In genomic region chr16:53048139-53048915, GRCh38 we compare ENCODE assay signal across 1 cellular context.
A peak's percentile ranks its signal among the peaks of the same experiment; 100 is the strongest.
TF ChIP-seq lines count a peak whose summit lies in the region.

No MANE protein-coding gene starts in this region.

TF ChIP-seq in HepG2, 621 proteins besides CTCF, POLR2A, EP300 and RAD21 (continues in another document):
- no peak for TF ChIP-seq ZNF530 (CRISPR knock-in tag; IDR thresholded peaks at IDR 0.05; ENCODE audit: low read depth)
- TF ChIP-seq ZGPAT (CRISPR knock-in tag; IDR thresholded peaks at IDR 0.05) = peak; percentile 75; the same call in 1 of the 2 replicates
- TF ChIP-seq ZNF441 (CRISPR knock-in tag; IDR thresholded peaks at IDR 0.05; ENCODE audit: borderline replicate concordance) = no peak; the same call in 1 of the 2 replicates
- no peak for TF ChIP-seq ZNF7 (CRISPR knock-in tag; IDR thresholded peaks at IDR 0.05)
- TF ChIP-seq KLF9 (CRISPR knock-in tag; IDR thresholded peaks at IDR 0.05; ENCODE audit: low read depth) = no peak
- TF ChIP-seq ZSCAN12 (CRISPR knock-in tag; IDR thresholded peaks at IDR 0.05) = no peak
- TF ChIP-seq PATZ1 (CRISPR knock-in tag; IDR thresholded peaks at IDR 0.05) = no peak; the same call in 1 of the 2 replicates
- no peak for TF ChIP-seq NFATC3 (CRISPR knock-in tag; IDR thresholded peaks at IDR 0.05)
- no peak for TF ChIP-seq EED (CRISPR knock-in tag; IDR thresholded peaks at IDR 0.05)
- TF ChIP-seq TEAD3 (CRISPR knock-in tag; optimal IDR thresholded peaks at IDR 0.05; ENCODE audit: borderline replicate concordance) = peak; percentile 24
- peak; percentile 48; the same call in 1 of the 2 replicates for TF ChIP-seq ZNF710 (CRISPR knock-in tag; IDR thresholded peaks at IDR 0.05; ENCODE audit: borderline replicate concordance)
- TF ChIP-seq HOXA7 (CRISPR knock-in tag; IDR thresholded peaks at IDR 0.05) = no peak
- no peak for TF ChIP-seq ZNF496 (CRISPR knock-in tag; IDR thresholded peaks at IDR 0.05; ENCODE audit: insufficient replicate concordance)
- TF ChIP-seq ETV5 (CRISPR knock-in tag; IDR thresholded peaks at IDR 0.05; ENCODE audit: borderline replicate concordance) = no peak; the same call in 1 of the 2 replicates
- TF ChIP-seq ZMAT3 (CRISPR knock-in tag; conservative IDR thresholded peaks at IDR 0.05) = peak; percentile 52; the same call in 1 of the 2 replicates
- no peak for TF ChIP-seq TCF12 (IDR thresholded peaks at IDR 0.05)
- TF ChIP-seq TCF12 (CRISPR knock-in tag; IDR thresholded peaks at IDR 0.05) = no peak
- TF ChIP-seq ZNF615 (CRISPR knock-in tag; IDR thresholded peaks at IDR 0.05; ENCODE audit: borderline replicate concordance) = no peak
- no peak for TF ChIP-seq LRRFIP1 (CRISPR knock-in tag; conservative IDR thresholded peaks at IDR 0.05)
- TF ChIP-seq ZNF678 (CRISPR knock-in tag; IDR thresholded peaks at IDR 0.05) = no peak
- peak; percentile 74 for TF ChIP-seq ZNF501 (CRISPR knock-in tag; IDR thresholded peaks at IDR 0.05)
- TF ChIP-seq SOX6 (IDR thresholded peaks at IDR 0.05) = no peak
- TF ChIP-seq SOX6 (CRISPR knock-in tag; IDR thresholded peaks at IDR 0.05) = peak; percentile 76
- TF ChIP-seq BRF2 (CRISPR knock-in tag; IDR thresholded peaks at IDR 0.05) = no peak
- TF ChIP-seq KDM6A (CRISPR knock-in tag; IDR thresholded peaks at IDR 0.05; ENCODE audit: low read depth) = peak; percentile 82
- 0 out of 2 replicates have a peak, but pooled peaks have one; percentile 17 for TF ChIP-seq MYPOP (CRISPR knock-in tag; IDR thresholded peaks at IDR 0.05)
- TF ChIP-seq ZNF10 (CRISPR knock-in tag; IDR thresholded peaks at IDR 0.05; ENCODE audit: borderline replicate concordance, low read depth) = no peak
- TF ChIP-seq PLRG1 (conservative IDR thresholded peaks at IDR 0.05) = no peak
- TF ChIP-seq FOXJ3 (CRISPR knock-in tag; IDR thresholded peaks at IDR 0.05; ENCODE audit: borderline replicate concordance) = peak; percentile 46; the same call in 1 of the 2 replicates
- TF ChIP-seq STAT5B (CRISPR knock-in tag; IDR thresholded peaks at IDR 0.05) = no peak
- TF ChIP-seq JUND (CRISPR knock-in tag; IDR thresholded peaks at IDR 0.05) = no peak
- TF ChIP-seq ZNF335 (CRISPR knock-in tag; IDR thresholded peaks at IDR 0.05) = 0 out of 2 replicates have a peak, but pooled peaks have one; percentile 39
- TF ChIP-seq REXO4 (CRISPR knock-in tag; IDR thresholded peaks at IDR 0.05; ENCODE audit: borderline replicate concordance) = no peak
- no peak for TF ChIP-seq CEBPZ (IDR thresholded peaks at IDR 0.05; ENCODE audit: low read length)
- no peak for TF ChIP-seq AGO1 (IDR thresholded peaks at IDR 0.05; ENCODE audit: low read depth, low read length, poor library complexity, severe bottlenecking)
- TF ChIP-seq ZBTB21 (CRISPR knock-in tag; IDR thresholded peaks at IDR 0.05) = no peak
- TF ChIP-seq ZNF775 (CRISPR knock-in tag; IDR thresholded peaks at IDR 0.05; ENCODE audit: borderline replicate concordance) = peak; percentile 100
- TF ChIP-seq POGK (CRISPR knock-in tag; conservative IDR thresholded peaks at IDR 0.05) = no peak
- TF ChIP-seq ZBTB20 (CRISPR knock-in tag; IDR thresholded peaks at IDR 0.05; ENCODE audit: borderline replicate concordance, low read depth) = peak; percentile 56; the same call in 1 of the 2 replicates
- peak; percentile 63; the same call in 1 of the 2 replicates for TF ChIP-seq THRA (CRISPR knock-in tag; IDR thresholded peaks at IDR 0.05; ENCODE audit: borderline replicate concordance)
- TF ChIP-seq ZNF343 (CRISPR knock-in tag; IDR thresholded peaks at IDR 0.05) = peak; percentile 55; the same call in 1 of the 2 replicates
- no peak for TF ChIP-seq MAFK (conservative IDR thresholded peaks at IDR 0.05 in 1 of 2, IDR thresholded peaks at IDR 0.05 in 1 of 2; ENCODE audit: low read length in 2 of 2)
- no peak for TF ChIP-seq RNF219 (CRISPR knock-in tag; IDR thresholded peaks at IDR 0.05)
- TF ChIP-seq SIN3A (IDR thresholded peaks at IDR 0.05; ENCODE audit: borderline replicate concordance, low read depth, low read length) = no peak; the same call in 1 of the 2 replicates
- TF ChIP-seq ZNF724P (CRISPR knock-in tag; IDR thresholded peaks at IDR 0.05; ENCODE audit: borderline replicate concordance) = no peak
